1 cellular context compared by ENCODE assay signal in genomic region chr11:819129-819931, GRCh38.
TF ChIP-seq lines count a peak whose summit lies in the region.

No MANE protein-coding gene starts in this region.

TF ChIP-seq in H1, 55 proteins besides CTCF, POLR2A, EP300 and RAD21:
- TF ChIP-seq SIRT6 (IDR thresholded peaks at IDR 0.05; ENCODE audit: low read length), result no peak
- no peak for TF ChIP-seq BRCA1 (IDR thresholded peaks at IDR 0.05; ENCODE audit: low read depth, low read length)
- no peak for TF ChIP-seq USF2 (IDR thresholded peaks at IDR 0.05; ENCODE audit: low read length)
- TF ChIP-seq PHF8 (conservative IDR thresholded peaks at IDR 0.05; ENCODE audit: low read depth, low read length), result peak; percentile 73
- no peak for TF ChIP-seq RXRA (IDR thresholded peaks at IDR 0.05; ENCODE audit: insufficient read depth, low read depth, low read length)
- no peak for TF ChIP-seq NRF1 (IDR thresholded peaks at IDR 0.05; ENCODE audit: low read depth, low read length)
- no peak for TF ChIP-seq ATF2 (IDR thresholded peaks at IDR 0.05; ENCODE audit: low read length)
- TF ChIP-seq SP1 (IDR thresholded peaks at IDR 0.05; ENCODE audit: low read depth, low read length), result no peak
- no peak for TF ChIP-seq SUZ12 (IDR thresholded peaks at IDR 0.05; ENCODE audit: low read length)
- no peak for TF ChIP-seq FOSL1 (IDR thresholded peaks at IDR 0.05; ENCODE audit: insufficient read depth, low read depth, low read length)
- TF ChIP-seq EGR1 (IDR thresholded peaks at IDR 0.05; ENCODE audit: borderline replicate concordance, low read depth, low read length), result peak; percentile 70; the same call in 1 of the 2 replicates
- no peak for TF ChIP-seq SIN3A (conservative IDR thresholded peaks at IDR 0.05 in 1 of 2, IDR thresholded peaks at IDR 0.05 in 1 of 2; ENCODE audit: low read depth in 1 of 2, low read length in 2 of 2)
- TF ChIP-seq CREB1 (IDR thresholded peaks at IDR 0.05), result no peak
- TF ChIP-seq TAF1 (IDR thresholded peaks at IDR 0.05; ENCODE audit: low read depth, low read length), result peak; percentile 85
- no peak for TF ChIP-seq E2F6 (IDR thresholded peaks at IDR 0.05)
- TF ChIP-seq JUND (IDR thresholded peaks at IDR 0.05; ENCODE audit: low read length), result no peak
- no peak for TF ChIP-seq MAFK (IDR thresholded peaks at IDR 0.05; ENCODE audit: low read depth, low read length)
- TF ChIP-seq CHD2 (IDR thresholded peaks at IDR 0.05; ENCODE audit: low read length), result no peak
- TF ChIP-seq CHD1 (IDR thresholded peaks at IDR 0.05; ENCODE audit: low read depth, low read length), result no peak
- TF ChIP-seq SP2 (IDR thresholded peaks at IDR 0.05; ENCODE audit: low read length), result no peak
- TF ChIP-seq TCF12 (IDR thresholded peaks at IDR 0.05; ENCODE audit: low read depth, low read length), result no peak
- no peak for TF ChIP-seq BCL11A (IDR thresholded peaks at IDR 0.05; ENCODE audit: low read depth in 2 of 2, low read length in 2 of 2)
- TF ChIP-seq TEAD4 (IDR thresholded peaks at IDR 0.05; ENCODE audit: low read depth, low read length), result no peak
- no peak for TF ChIP-seq POU5F1 (IDR thresholded peaks at IDR 0.05; ENCODE audit: low read depth, low read length)
- TF ChIP-seq HDAC6 (IDR thresholded peaks at IDR 0.05; ENCODE audit: low read depth, low read length), result no peak
- no peak for TF ChIP-seq MAX (IDR thresholded peaks at IDR 0.05)
- TF ChIP-seq NANOG (IDR thresholded peaks at IDR 0.05; ENCODE audit: insufficient read depth, low read depth, low read length, poor library complexity, severe bottlenecking), result no peak
- TF ChIP-seq JUN (IDR thresholded peaks at IDR 0.05; ENCODE audit: low read depth, low read length), result no peak
- no peak for TF ChIP-seq SAP30 (IDR thresholded peaks at IDR 0.05; ENCODE audit: insufficient read depth, insufficient replicate concordance, low read length)
- 0 out of 4 replicates have a peak, but pooled peaks of 1 of the 2 experiments have one; percentile 19 for TF ChIP-seq HDAC2 (IDR thresholded peaks at IDR 0.05; ENCODE audit: borderline replicate concordance in 1 of 2, low read depth in 2 of 2, low read length in 2 of 2)
- TF ChIP-seq GTF2F1 (IDR thresholded peaks at IDR 0.05; ENCODE audit: borderline replicate concordance, low read depth, low read length), result peak; percentile 62; the same call in 1 of the 2 replicates
- TF ChIP-seq RNF2 (IDR thresholded peaks at IDR 0.05; ENCODE audit: borderline replicate concordance, low read depth, low read length, missing control alignments, poor library complexity, severe bottlenecking), result no peak
- no peak for TF ChIP-seq KDM1A (IDR thresholded peaks at IDR 0.05; ENCODE audit: borderline replicate concordance, low read length)
- TF ChIP-seq RBBP5 (IDR thresholded peaks at IDR 0.05; ENCODE audit: borderline replicate concordance, low read depth, low read length), result peak; percentile 66; the same call in 1 of the 2 replicates
- TF ChIP-seq YY1 (IDR thresholded peaks at IDR 0.05; ENCODE audit: low read depth, low read length), result no peak
- no peak for TF ChIP-seq SIX5 (IDR thresholded peaks at IDR 0.05; ENCODE audit: low read depth, low read length)
- TF ChIP-seq TAF7 (optimal IDR thresholded peaks at IDR 0.05; ENCODE audit: borderline replicate concordance, low read depth, low read length), result peak; percentile 86
- no peak for TF ChIP-seq CHD7 (IDR thresholded peaks at IDR 0.05; ENCODE audit: insufficient replicate concordance, low read length)
- peak; percentile 49; the same call in 1 of the 2 replicates for TF ChIP-seq SP4 (IDR thresholded peaks at IDR 0.05; ENCODE audit: low read length)
- TF ChIP-seq KDM5A (IDR thresholded peaks at IDR 0.05; ENCODE audit: low read length), result no peak
- TF ChIP-seq BACH1 (IDR thresholded peaks at IDR 0.05; ENCODE audit: low read length), result peak; percentile 32
- peak; percentile 54 for TF ChIP-seq KDM4A (IDR thresholded peaks at IDR 0.05; ENCODE audit: low read depth, low read length, severe bottlenecking)
- TF ChIP-seq TBP (IDR thresholded peaks at IDR 0.05; ENCODE audit: low read depth, low read length), result peak; percentile 95
- no peak for TF ChIP-seq ZNF274 (IDR thresholded peaks at IDR 0.05; ENCODE audit: borderline replicate concordance, extremely low read depth, low read length)
TF ChIP-seq in H1: peak in this region for 11.
